Comparison of ENCODE assay signal across 1 cellular context in genomic region chr9:34625087-34625486, GRCh38.
A peak's percentile ranks its signal among the peaks of the same experiment; 100 is the strongest.
TF ChIP-seq lines count a peak whose summit lies in the region.

No MANE protein-coding gene starts in this region.

TF ChIP-seq in HepG2, 621 proteins besides CTCF, POLR2A, EP300 and RAD21:
- TF ChIP-seq ZMYM3 (CRISPR knock-in tag; IDR thresholded peaks at IDR 0.05) (peak; percentile 28; the same call in 1 of the 2 replicates), ZNF205 (CRISPR knock-in tag; IDR thresholded peaks at IDR 0.05) (no peak)
